25 cellular contexts compared by ENCODE assay signal in the genomic region with DNA sequence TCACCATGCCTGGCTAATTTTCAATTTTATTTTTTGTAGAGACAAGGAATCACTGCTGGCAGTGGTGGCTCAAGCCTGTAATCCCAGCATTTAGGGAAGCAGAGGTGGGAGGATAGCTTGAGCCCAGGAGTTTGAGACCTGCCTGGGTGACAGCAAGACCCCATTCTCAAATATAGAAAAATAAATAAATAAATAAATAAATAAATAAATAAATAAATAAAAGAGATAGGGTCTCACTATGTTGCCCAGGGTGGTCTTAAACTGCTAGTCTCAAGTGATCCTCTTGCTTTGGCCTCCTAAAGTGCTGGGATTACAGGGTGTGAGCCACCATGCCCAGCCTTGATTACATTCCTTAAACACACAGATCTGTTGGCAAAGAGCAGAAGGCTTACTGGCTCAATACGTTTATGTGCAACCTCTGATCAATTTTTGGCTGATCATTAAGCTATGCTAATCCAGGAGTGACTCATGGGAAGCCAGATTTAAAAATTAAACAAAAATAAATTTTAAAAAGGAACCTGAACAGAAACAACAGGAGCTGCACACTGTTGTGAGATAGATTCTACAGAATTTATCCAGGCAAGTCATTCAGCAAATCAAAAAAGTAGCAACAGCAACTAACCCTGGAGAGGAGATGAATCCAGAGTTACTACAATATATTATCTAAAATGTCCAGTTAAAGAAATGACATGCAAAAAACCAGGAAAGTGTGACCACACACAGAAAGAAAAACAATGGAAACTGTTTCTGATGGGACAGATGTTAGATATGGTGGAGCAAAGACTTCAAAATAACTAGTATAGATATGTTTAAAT.
"Had no signal": no experiment of that assay in that cellular context is flagged by ENCODE, and none has a peak within 500 bp of the region (broad histone marks: within the 10 kb centered on the region; RNA-seq: fewer than 3 reads in every experiment).

No MANE protein-coding gene starts in this region.

- H3K27ac Mint-ChIP-seq: activated CD4-positive, alpha-beta memory T cell treated with anti-CD3 and anti-CD28 coated beads, Interleukin-2, amount 10 ng/mL, durations not matched to agents 7 days and 5 days; activated CD4-positive, alpha-beta T cell treated with anti-CD3 and anti-CD28 coated beads for 36 hours; activated naive CD4-positive, alpha-beta T cell treated with anti-CD3 and anti-CD28 coated beads for 36 hours; activated naive CD8-positive, alpha-beta T cell; activated T-helper 17 cell treated with anti-CD3 and anti-CD28 coated beads, Interleukin-2, amount 50 U/mL, for 72 hours had no signal

- H3K36me3 Mint-ChIP-seq: activated naive CD8-positive, alpha-beta T cell had no signal

- H3K36me3 ChIP-seq: brain microvascular endothelial cell, cardiac muscle cell, SJCRH30 had no signal

- H3K4me3 Mint-ChIP-seq: activated CD4-positive, alpha-beta memory T cell treated with anti-CD3 and anti-CD28 coated beads, Interleukin-2, amount 10 ng/mL, durations not matched to agents 7 days and 5 days; activated CD4-positive, alpha-beta T cell treated with anti-CD3 and anti-CD28 coated beads for 36 hours; activated naive CD4-positive, alpha-beta T cell treated with anti-CD3 and anti-CD28 coated beads for 36 hours; activated naive CD8-positive, alpha-beta T cell; activated T-helper 17 cell treated with anti-CD3 and anti-CD28 coated beads, Interleukin-2, amount 50 U/mL, for 72 hours had no signal

- H3K4me1 ChIP-seq: SJCRH30 had no signal

- DNase-seq: activated CD4-positive, alpha-beta memory T cell treated with anti-CD3 and anti-CD28 coated beads, Interleukin-2, amount 10 ng/mL, durations not matched to agents 7 days and 5 days; activated CD4-positive, alpha-beta T cell treated with anti-CD3 and anti-CD28 coated beads for 36 hours; activated CD4-positive, alpha-beta T cell treated with anti-CD3 and anti-CD28 coated beads, Interleukin-2, amount 50 U/mL, for 1 hour; activated gamma-delta T cell; activated naive CD4-positive, alpha-beta T cell treated with anti-CD3 and anti-CD28 coated beads for 36 hours; activated T-cell treated with anti-CD3 and anti-CD28 coated beads for 4 hours; activated T-cell treated with anti-CD3 and anti-CD28 coated beads, Interleukin-2, amount 50 U/mL, for 48 hours; amygdala; brain microvascular endothelial cell; MM.1S; NCI-H1105; NCI-H1436; NCI-H1694 treated with DMSO at 0.1 percent for 48 hours; NCI-H2029 treated with DMSO at 0.1 percent for 48 hours; NCI-H345; NCI-H510A; NCI-H526 treated with DMSO at 0.1 percent for 48 hours; SJCRH30; SK-N-SH; T-helper 1 cell had no signal

- H3K27me3 ChIP-seq: brain microvascular endothelial cell, cardiac muscle cell, SJCRH30 had no signal

- FAIRE-seq: astrocyte had no signal

- H3K9me3 Mint-ChIP-seq: activated naive CD4-positive, alpha-beta T cell treated with anti-CD3 and anti-CD28 coated beads for 36 hours; activated T-helper 17 cell treated with anti-CD3 and anti-CD28 coated beads, Interleukin-2, amount 50 U/mL, for 72 hours had no signal

- H3K27ac ChIP-seq: brain microvascular endothelial cell, cardiac muscle cell, SJCRH30, VCaP had no signal

- ATAC-seq: activated CD4-positive, alpha-beta T cell treated with anti-CD3 and anti-CD28 coated beads for 36 hours; activated T-helper 17 cell treated with anti-CD3 and anti-CD28 coated beads, Interleukin-2, amount 50 U/mL, for 72 hours had no signal

- H3K27me3 Mint-ChIP-seq: activated CD4-positive, alpha-beta memory T cell treated with anti-CD3 and anti-CD28 coated beads, Interleukin-2, amount 10 ng/mL, durations not matched to agents 7 days and 5 days; activated CD4-positive, alpha-beta T cell treated with anti-CD3 and anti-CD28 coated beads for 36 hours; activated naive CD8-positive, alpha-beta T cell; activated T-helper 17 cell treated with anti-CD3 and anti-CD28 coated beads, Interleukin-2, amount 50 U/mL, for 72 hours had no signal

- H3K4me3 ChIP-seq: cardiac muscle cell, SJCRH30 had no signal

- H3K9me3 ChIP-seq: SJCRH30, SK-N-SH had no signal

- H3K4me1 Mint-ChIP-seq: activated CD4-positive, alpha-beta memory T cell treated with anti-CD3 and anti-CD28 coated beads, Interleukin-2, amount 10 ng/mL, durations not matched to agents 7 days and 5 days; activated CD4-positive, alpha-beta T cell treated with anti-CD3 and anti-CD28 coated beads for 36 hours; activated T-helper 17 cell treated with anti-CD3 and anti-CD28 coated beads, Interleukin-2, amount 50 U/mL, for 72 hours had no signal
